8 cellular contexts compared by ENCODE assay signal in genomic region chrX:120559799-120560198, GRCh38. TPM values are rescaled to one million over a fixed set of nuclear protein-coding genes. Genes with fewer than 3 reads are reported as not detected.
DNase-seq lines count a peak whose midpoint lies in the region; ATAC-seq, FAIRE-seq and TF ChIP-seq lines count a peak whose summit lies in the region.

No MANE protein-coding gene starts in this region.

- H3K4me1 ChIP-seq in left ventricle myocardium inferior (peaks cover 43% of the 10 kb centered on the region), endodermal cell (ENCODE audit: control insufficient read depth, insufficient read depth, low read length) (no peaks in the 10 kb centered on the region), pancreas (peaks cover 0 to 17% (median 10%) of the 10 kb centered on the region in 3 donors)

- TF ChIP-seq CTCF in left ventricle myocardium inferior (IDR thresholded peaks at IDR 0.05; ENCODE audit: borderline replicate concordance) (no peak), endodermal cell (conservative IDR thresholded peaks at IDR 0.05) (no peak), pancreas (IDR thresholded peaks at IDR 0.05) (no peak)

- H3K36me3 ChIP-seq in left ventricle myocardium inferior (peaks cover 4% of the 10 kb centered on the region), endodermal cell (ENCODE audit: control insufficient read depth, insufficient read depth, low read length) (peaks cover 14% of the 10 kb centered on the region), pancreas (no peaks in the 10 kb centered on the region)

- H3K27ac Mint-ChIP-seq in endodermal cell, result peak overlapping the region; percentile 93

- intact Hi-C loops in left ventricle myocardium inferior (cut with micrococcal nuclease), result no loop called here
- intact Hi-C loops in cardiac septum (cut with DNase I), result no loop called here
- intact Hi-C loops in pancreas (cut with DNase I), result no loop called here

- H3K27me3 ChIP-seq in left ventricle myocardium inferior (ENCODE audit: low read depth) (no peaks in the 10 kb centered on the region), endodermal cell (ENCODE audit: control insufficient read depth, insufficient read depth, low read length, poor library complexity, severe bottlenecking) (no peaks in the 10 kb centered on the region), pancreas (no peaks in the 10 kb centered on the region)

- H3K27me3 Mint-ChIP-seq in endodermal cell (ENCODE audit: insufficient read depth), result no peaks in the 10 kb centered on the region

- peak overlapping the region; percentile 88 for H3K9ac ChIP-seq in endodermal cell (ENCODE audit: extremely low read depth, low read length, poor library complexity, severe bottlenecking)

- no peak for DNase-seq in left ventricle myocardium inferior
- DNase-seq in cardiac septum (ENCODE audit: low spot score), result no peak
- DNase-seq in RKO (ENCODE audit: low spot score), result peak; percentile 8
- DNase-seq in endodermal cell, result no peak
- no peak for DNase-seq in pancreas
- no peak for DNase-seq in MV-4-11 (lab: John Stamatoyannopoulos, UW)
- no peak for DNase-seq in T1000 (lab: John Stamatoyannopoulos, UW)
- DNase-seq in AG20443 (ENCODE audit: low spot score), result no peak

- peaks cover 39% of the 10 kb centered on the region for H3K9me3 Mint-ChIP-seq in endodermal cell

- peaks cover 6% of the 10 kb centered on the region for H3K4me1 Mint-ChIP-seq in endodermal cell

- H3K4me3 ChIP-seq in left ventricle myocardium inferior (peak overlapping the region; percentile 72), endodermal cell (ENCODE audit: low read length) (peak overlapping the region; percentile 93), pancreas (peak overlapping the region; percentile 37 to 49 (median 42))

- H3K4me3 Mint-ChIP-seq in endodermal cell, result peak overlapping the region; percentile 80

- H3K9me3 ChIP-seq in left ventricle myocardium inferior (replicated peaks) (no peaks in the 10 kb centered on the region), endodermal cell (ENCODE audit: control insufficient read depth, low read length) (no peaks in the 10 kb centered on the region), pancreas (no peaks in the 10 kb centered on the region)

- FAIRE-seq in pancreas (lab: Jason Lieb, UNC), result no peak

- H3K36me3 Mint-ChIP-seq in endodermal cell (ENCODE audit: low read depth), result peaks cover 15% of the 10 kb centered on the region

- ATAC-seq in pancreas, result peak in 2 of 4 donors; percentile 2

- 3% methylated on average over 5 of the region's 8 CpGs; no CpG with 5 or more reads in 1 of the 2 experiments for WGBS in endodermal cell (ENCODE audit: insufficient coverage in 1 of 2, insufficient read length in 1 of 2), 2 experiments
- WGBS in pancreas, 2 donors, result 0 to 26% methylated on average over 8 of the region's 8 CpGs

- H3K27ac ChIP-seq in left ventricle myocardium inferior (replicated peaks), result peak overlapping the region; percentile 98
- H3K27ac ChIP-seq in endodermal cell (ENCODE audit: low read depth, low read length), result no peak overlapping the region
- H3K27ac ChIP-seq in pancreas, result peak overlapping the region; percentile 87 to 98 (median 96)

RNA-seq across cellular contexts. Expression of gene CUL4B, which starts 1.0 kb away (rescaled TPM):
- total RNA-seq in left ventricle myocardium inferior (18.9 TPM), cardiac septum (17.9 TPM), endodermal cell (10 to 100 TPM; 47.7 to 51.8 TPM), pancreas (10 to 100 TPM; 14.8 to 24.6 (median 19.5) TPM)
- polyA plus RNA-seq in endodermal cell (2013, experiment 1 of 2), result 44.7 TPM
- 45.5 TPM for polyA plus RNA-seq in endodermal cell (2013, experiment 2 of 2)
- 10 to 100 TPM in 1 of 2 donors, 1 to 10 TPM in 1; 9.6 to 18.2 TPM for polyA plus RNA-seq in pancreas

RNA-seq across cellular contexts. Expression of gene MCTS1, which starts 44.1 kb away (rescaled TPM):
- total RNA-seq in left ventricle myocardium inferior (32.6 TPM), cardiac septum (26.7 TPM), endodermal cell (10 to 100 TPM; 24.0 to 27.3 TPM), pancreas (10 to 100 TPM; 12.1 to 21.9 (median 18.1) TPM)
- polyA plus RNA-seq in endodermal cell (2013, experiment 1 of 2), result 48.7 TPM
- polyA plus RNA-seq in endodermal cell (2013, experiment 2 of 2), result 44.0 TPM
- polyA plus RNA-seq in pancreas, result 10 to 100 TPM; 23.5 to 30.4 TPM

Comparison
In these comparisons a context has a peak if more than half of its experiments do, and no peak if none do; other contexts are left out.
1. H3K4me3 ChIP-seq: peak in every context shown above with its lines; median percentile 93 in endodermal cell; 72 in left ventricle myocardium inferior; 42 in pancreas.